ENCODE assay signal across 1 cellular context in genomic region chr9:136685792-136686533, GRCh38.
TF ChIP-seq lines count a peak whose summit lies in the region.

No MANE protein-coding gene starts in this region.

TF ChIP-seq in GM23338, 12 proteins besides CTCF, POLR2A, EP300 and RAD21 (continued from another document):
- TF ChIP-seq ZNF462 (CRISPR knock-in tag; IDR thresholded peaks at IDR 0.05) (no peak), POLR2AphosphoS5 (IDR thresholded peaks at IDR 0.05; ENCODE audit: low read depth) (no peak), JUNB (IDR thresholded peaks at IDR 0.05; ENCODE audit: unreplicated experiment) (no peak), EZH2phosphoT487 (IDR thresholded peaks at IDR 0.05; ENCODE audit: unreplicated experiment) (no peak), EZH2 (IDR thresholded peaks at IDR 0.05; ENCODE audit: low read depth, unreplicated experiment) (no peak)
